13 cellular contexts compared by ENCODE assay signal in the genomic region with DNA sequence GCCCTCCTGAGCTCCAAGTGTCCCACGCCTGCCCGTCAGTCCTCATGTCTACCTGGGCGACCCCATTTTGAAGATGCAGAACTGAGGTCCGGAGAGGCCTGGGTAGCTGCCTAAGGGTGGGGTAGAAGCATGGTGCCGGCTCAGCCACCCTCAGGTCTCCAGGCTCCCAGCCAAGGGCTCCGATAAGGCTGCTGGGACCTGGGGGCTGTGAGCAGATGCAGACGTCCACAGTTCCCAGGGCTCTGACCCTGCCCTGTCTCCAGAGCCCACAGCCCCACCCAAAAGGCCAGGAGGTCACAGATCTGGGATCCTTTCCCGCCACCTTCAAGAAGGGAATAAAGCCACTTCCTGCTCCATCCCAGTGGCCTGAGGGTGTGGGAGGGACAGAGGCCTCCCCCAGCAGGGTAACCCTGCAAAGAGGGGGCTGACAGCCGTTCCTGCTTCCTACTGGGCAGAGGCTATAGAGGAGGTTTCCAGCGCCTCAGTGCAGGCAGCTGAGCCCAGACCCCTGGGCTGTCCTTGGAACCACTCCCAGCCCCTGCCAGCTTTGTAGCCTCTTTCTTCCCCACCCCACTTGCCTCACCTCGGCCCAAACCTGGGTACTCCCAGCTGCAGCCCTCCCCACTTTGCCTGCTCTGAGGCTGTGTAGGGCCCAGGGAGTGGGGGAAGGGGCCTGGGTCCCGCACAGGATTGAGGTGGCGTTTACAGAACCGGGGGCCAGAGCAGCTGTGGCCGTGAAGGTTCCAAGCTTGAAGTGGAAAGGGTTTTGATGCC.
DNase-seq lines count a peak whose midpoint lies in the region; ATAC-seq and TF ChIP-seq lines count a peak whose summit lies in the region.
"Had no signal": no experiment of that assay in that cellular context is flagged by ENCODE, and none has a peak within 500 bp of the region (broad histone marks: within the 10 kb centered on the region; RNA-seq: fewer than 3 reads in every experiment).

No MANE protein-coding gene starts in this region.

- H3K36me3 ChIP-seq in left ventricle myocardium inferior = no peaks in the 10 kb centered on the region

- ATAC-seq in HG02798 (IDR thresholded peaks at IDR 0.05; ENCODE audit: poor library complexity, unreplicated experiment) = no peak
- ATAC-seq: activated naive CD8-positive, alpha-beta T cell treated with anti-CD3 and anti-CD28 coated beads, Interleukin-2, amount 50 U/mL, for 24 hours; Panc1 had no signal

- H3K9me3 Mint-ChIP-seq in progenitor cell of endocrine pancreas (ENCODE audit: low read depth) = peaks cover 5% of the 10 kb centered on the region
- H3K9me3 Mint-ChIP-seq: activated naive CD8-positive, alpha-beta T cell treated with anti-CD3 and anti-CD28 coated beads, Interleukin-2, amount 50 U/mL, for 24 hours; CD8-positive, alpha-beta memory T cell had no signal

- H3K4me3 ChIP-seq in left ventricle myocardium inferior = no peak overlapping the region

- no peaks in the 10 kb centered on the region for H3K27me3 ChIP-seq in left ventricle myocardium inferior (ENCODE audit: low read depth)

- no peaks in the 10 kb centered on the region for H3K9me3 ChIP-seq in left ventricle myocardium inferior (replicated peaks)

- intact Hi-C loops in left ventricle myocardium inferior (cut with micrococcal nuclease) = no loop called here

- no peak overlapping the region for H3K27ac ChIP-seq in left ventricle myocardium inferior (replicated peaks)

- H3K27ac Mint-ChIP-seq in progenitor cell of endocrine pancreas = no peak overlapping the region
- H3K27ac Mint-ChIP-seq: activated naive CD8-positive, alpha-beta T cell treated with anti-CD3 and anti-CD28 coated beads, Interleukin-2, amount 50 U/mL, for 24 hours had no signal

- peak; percentile 7 for DNase-seq in EH (ENCODE audit: low read depth)
- DNase-seq in OCI-M1 (lab: John Stamatoyannopoulos, UW) = peak; percentile 15
- DNase-seq in left ventricle myocardium inferior = peak; percentile 14
- DNase-seq in progenitor cell of endocrine pancreas (ENCODE audit: low spot score, unreplicated experiment) = peak; percentile 8
- no peak for DNase-seq in NCI-H1694 treated with DMSO at 0.1 percent for 48 hours (lab: John Stamatoyannopoulos, UW)
- no peak for DNase-seq in amygdala (lab: John Stamatoyannopoulos, UW)
- DNase-seq: activated CD4-positive, alpha-beta T cell treated with anti-CD3 and anti-CD28 coated beads, Interleukin-2, amount 50 U/mL, for 48 hours; activated naive CD8-positive, alpha-beta T cell treated with anti-CD3 and anti-CD28 coated beads, Interleukin-2, amount 50 U/mL, for 24 hours; GDM1; retina had no signal

- peaks cover 37% of the 10 kb centered on the region for H3K4me1 ChIP-seq in left ventricle myocardium inferior

- no peaks in the 10 kb centered on the region for H3K4me1 Mint-ChIP-seq in progenitor cell of endocrine pancreas (ENCODE audit: low read depth)
- H3K4me1 Mint-ChIP-seq: activated naive CD8-positive, alpha-beta T cell treated with anti-CD3 and anti-CD28 coated beads, Interleukin-2, amount 50 U/mL, for 24 hours had no signal

- TF ChIP-seq CTCF in left ventricle myocardium inferior (IDR thresholded peaks at IDR 0.05; ENCODE audit: borderline replicate concordance) = no peak
- no peak for TF ChIP-seq CTCF in progenitor cell of endocrine pancreas (IDR thresholded peaks at IDR 0.05; ENCODE audit: unreplicated experiment)

- H3K36me3 Mint-ChIP-seq in progenitor cell of endocrine pancreas (ENCODE audit: insufficient read depth) = peaks cover 3% of the 10 kb centered on the region

- H3K4me3 Mint-ChIP-seq in progenitor cell of endocrine pancreas (ENCODE audit: low read depth) = no peak overlapping the region
- H3K4me3 Mint-ChIP-seq: activated naive CD8-positive, alpha-beta T cell treated with anti-CD3 and anti-CD28 coated beads, Interleukin-2, amount 50 U/mL, for 24 hours; CD8-positive, alpha-beta memory T cell had no signal

- peaks cover 29% of the 10 kb centered on the region for H3K27me3 Mint-ChIP-seq in progenitor cell of endocrine pancreas
- H3K27me3 Mint-ChIP-seq: activated naive CD8-positive, alpha-beta T cell treated with anti-CD3 and anti-CD28 coated beads, Interleukin-2, amount 50 U/mL, for 24 hours had no signal

Comparison
In these comparisons a context has a peak if more than half of its experiments do, and no peak if none do; other contexts are left out.
1. DNase-seq: peak in EH (single experiment), OCI-M1 (single experiment), left ventricle myocardium inferior (single experiment) and progenitor cell of endocrine pancreas (single experiment); none in NCI-H1694 treated with DMSO at 0.1 percent for 48 hours (single experiment) and amygdala (0 of 56).